Comparison of ENCODE assay signal across 23 cellular contexts in genomic region chr3:111368061-111368460, GRCh38.
"Had no signal": no experiment of that assay in that cellular context is flagged by ENCODE, and none has a peak within 500 bp of the region (broad histone marks: within the 10 kb centered on the region; RNA-seq: fewer than 3 reads in every experiment).

No MANE protein-coding gene starts in this region.

- H3K27ac Mint-ChIP-seq: activated naive CD4-positive, alpha-beta T cell treated with anti-CD3 and anti-CD28 coated beads, Interleukin-2, amount 50 U/mL, for 72 hours; activated naive CD8-positive, alpha-beta T cell treated with anti-CD3 and anti-CD28 coated beads, Interleukin-2, amount 50 U/mL, for 24 hours; activated T-helper 1 cell treated with anti-CD3 and anti-CD28 coated beads, Interleukin-12 subunit alpha, Interleukin-12 subunit beta, Interleukin-2, Interleukin-4 antibody, amounts not matched to agents 30 ng/mL and 10 ng/mL and 1 ng/mL, durations not matched to agents 14 hours and 24 hours and 36 hours; T-helper 1 cell treated with Interleukin-12 subunit alpha and Interleukin-12 subunit beta and Interleukin-4 antibody, amounts not matched to agents 30 μg/mL and 1 μg/mL, for 36 hours; WTC11 had no signal

- ATAC-seq: activated naive CD4-positive, alpha-beta T cell treated with anti-CD3 and anti-CD28 coated beads, Interleukin-2, amount 50 U/mL, for 72 hours; activated naive CD8-positive, alpha-beta T cell treated with anti-CD3 and anti-CD28 coated beads, Interleukin-2, amount 50 U/mL, for 24 hours; WTC11 had no signal

- H3K27me3 ChIP-seq: brain microvascular endothelial cell, cardiac muscle cell had no signal

- H3K9ac ChIP-seq: KMS-11 had no signal

- H3K27me3 Mint-ChIP-seq: activated naive CD8-positive, alpha-beta T cell treated with anti-CD3 and anti-CD28 coated beads, Interleukin-2, amount 50 U/mL, for 24 hours had no signal

- H2AFZ ChIP-seq: PC-9 had no signal

- H3K27ac ChIP-seq: brain microvascular endothelial cell, cardiac muscle cell, KMS-11, PC-9 had no signal

- H3K36me3 ChIP-seq: brain microvascular endothelial cell, cardiac muscle cell, MG63 had no signal

- DNase-seq: activated CD4-positive, alpha-beta T cell treated with anti-CD3 and anti-CD28 coated beads for 48 hours; activated CD4-positive, alpha-beta T cell treated with anti-CD3 and anti-CD28 coated beads, Interleukin-2, amount 50 U/mL, for 4 hours; activated CD4-positive, CD25-positive, alpha-beta regulatory T cell treated with anti-CD3 and anti-CD28 coated beads, Interleukin-2, amount 50 U/mL, for 72 hours; activated CD8-positive, alpha-beta memory T cell treated with anti-CD3 and anti-CD28 coated beads, Interleukin-2, amount 50 U/mL, for 4 hours; activated effector memory CD4-positive, alpha-beta T cell treated with Interleukin-2 at 50 U/mL for 16 hours; activated naive CD4-positive, alpha-beta T cell treated with Interleukin-2 at 50 U/mL for 16 hours; activated naive CD8-positive, alpha-beta T cell treated with anti-CD3 and anti-CD28 coated beads, Interleukin-2, amount 50 U/mL, for 24 hours; brain microvascular endothelial cell; MG63; NCI-H1105; NCI-H1436; NCI-H1694 treated with DMSO at 0.1 percent for 48 hours; NCI-H2029 treated with DMSO at 0.1 percent for 48 hours; NCI-H510A treated with DMSO at 0.1 percent for 48 hours; NCI-H69; PC-9; SHP77 treated with DMSO at 0.1 percent for 48 hours had no signal

- H3K4me2 ChIP-seq: KMS-11, PC-9 had no signal

- H3K4me1 Mint-ChIP-seq: activated naive CD8-positive, alpha-beta T cell treated with anti-CD3 and anti-CD28 coated beads, Interleukin-2, amount 50 U/mL, for 24 hours had no signal

- H3K4me3 Mint-ChIP-seq: activated naive CD8-positive, alpha-beta T cell treated with anti-CD3 and anti-CD28 coated beads, Interleukin-2, amount 50 U/mL, for 24 hours; activated T-helper 1 cell treated with anti-CD3 and anti-CD28 coated beads, Interleukin-12 subunit alpha, Interleukin-12 subunit beta, Interleukin-2, Interleukin-4 antibody, amounts not matched to agents 30 ng/mL and 10 ng/mL and 1 ng/mL, durations not matched to agents 14 hours and 24 hours and 36 hours; T-helper 1 cell treated with Interleukin-12 subunit alpha and Interleukin-12 subunit beta and Interleukin-4 antibody, amounts not matched to agents 30 μg/mL and 1 μg/mL, for 36 hours; WTC11 had no signal

- H3K4me3 ChIP-seq: cardiac muscle cell, MG63, PC-9 had no signal
